In genomic region chr3:111200027-111200426, GRCh38 we compare ENCODE assay signal across 23 cellular contexts.
"Had no signal": no experiment of that assay in that cellular context is flagged by ENCODE, and none has a peak within 500 bp of the region (broad histone marks: within the 10 kb centered on the region; RNA-seq: fewer than 3 reads in every experiment).

No MANE protein-coding gene starts in this region.

- H3K9me3 Mint-ChIP-seq: activated naive CD8-positive, alpha-beta T cell treated with anti-CD3 and anti-CD28 coated beads for 36 hours; effector memory CD8-positive, alpha-beta T cell; neural crest cell; stimulated activated naive CD8-positive, alpha-beta T cell treated with anti-CD3 and anti-CD28 coated beads, Interleukin-15, amount 100 ng/mL, for 72 hours; type B pancreatic cell had no signal

- ATAC-seq: effector memory CD8-positive, alpha-beta T cell; foreskin keratinocyte; left colon; lower lobe of right lung; right lobe of liver; stimulated activated naive CD8-positive, alpha-beta T cell treated with anti-CD3 and anti-CD28 coated beads, Interleukin-15, amount 100 ng/mL, for 72 hours; T-helper 17 cell had no signal

- H3K4me3 Mint-ChIP-seq: activated naive CD8-positive, alpha-beta T cell treated with anti-CD3 and anti-CD28 coated beads for 36 hours; effector memory CD8-positive, alpha-beta T cell; neural crest cell; stimulated activated naive CD8-positive, alpha-beta T cell treated with anti-CD3 and anti-CD28 coated beads, Interleukin-15, amount 100 ng/mL, for 72 hours; T-helper 17 cell; type B pancreatic cell had no signal

- H3K27ac ChIP-seq: esophagus squamous epithelium, foreskin keratinocyte, hepatocyte, lower lobe of right lung, ovary, right lobe of liver, VCaP had no signal

- H2AFZ ChIP-seq: hepatocyte had no signal

- H3K27me3 ChIP-seq: esophagus squamous epithelium, foreskin keratinocyte, hepatocyte, ovary, right lobe of liver had no signal

- H3K27me3 Mint-ChIP-seq: activated naive CD8-positive, alpha-beta T cell treated with anti-CD3 and anti-CD28 coated beads for 36 hours; effector memory CD8-positive, alpha-beta T cell; stimulated activated naive CD8-positive, alpha-beta T cell treated with anti-CD3 and anti-CD28 coated beads, Interleukin-15, amount 100 ng/mL, for 72 hours; T-helper 17 cell; type B pancreatic cell had no signal

- H3K9me3 ChIP-seq: esophagus squamous epithelium, lower lobe of right lung, ovary, right lobe of liver had no signal

- H3K4me1 Mint-ChIP-seq: neural crest cell had no signal

- H3K36me3 ChIP-seq: lower lobe of right lung, ovary, right lobe of liver had no signal

- DNase-seq: activated CD4-positive, alpha-beta T cell treated with anti-CD3 and anti-CD28 coated beads for 1 hour; activated CD4-positive, alpha-beta T cell treated with anti-CD3 and anti-CD28 coated beads, Interleukin-2, amount 50 U/mL, for 4 hours; activated naive CD4-positive, alpha-beta T cell; activated naive CD8-positive, alpha-beta T cell treated with anti-CD3 and anti-CD28 coated beads for 36 hours; activated T-cell treated with anti-CD3 and anti-CD28 coated beads for 4 hours; amniotic stem cell; effector memory CD8-positive, alpha-beta T cell; esophagus squamous epithelium; foreskin keratinocyte; islet precursor cell; left colon; lower lobe of right lung; midbrain; ovary; right lobe of liver; stimulated activated CD4-positive, alpha-beta T cell treated with anti-CD3 and anti-CD28 coated beads, Interleukin-4, amount 100 ng/mL, for 1 hour; stimulated activated naive CD8-positive, alpha-beta T cell treated with anti-CD3 and anti-CD28 coated beads, Interleukin-15, amount 100 ng/mL, for 72 hours; T-helper 17 cell had no signal

- H3K27ac Mint-ChIP-seq: activated naive CD8-positive, alpha-beta T cell treated with anti-CD3 and anti-CD28 coated beads for 36 hours; T-helper 17 cell; type B pancreatic cell had no signal

- H3K79me2 ChIP-seq: hepatocyte had no signal

- H3K4me1 ChIP-seq: esophagus squamous epithelium, foreskin keratinocyte, lower lobe of right lung, right lobe of liver had no signal

- H3K4me3 ChIP-seq: esophagus squamous epithelium, hepatocyte, lower lobe of right lung, ovary, right lobe of liver, smooth muscle cell had no signal

- H3K36me3 Mint-ChIP-seq: activated naive CD8-positive, alpha-beta T cell treated with anti-CD3 and anti-CD28 coated beads for 36 hours had no signal

- H3K4me2 ChIP-seq: hepatocyte, smooth muscle cell had no signal
